In the genomic region with DNA sequence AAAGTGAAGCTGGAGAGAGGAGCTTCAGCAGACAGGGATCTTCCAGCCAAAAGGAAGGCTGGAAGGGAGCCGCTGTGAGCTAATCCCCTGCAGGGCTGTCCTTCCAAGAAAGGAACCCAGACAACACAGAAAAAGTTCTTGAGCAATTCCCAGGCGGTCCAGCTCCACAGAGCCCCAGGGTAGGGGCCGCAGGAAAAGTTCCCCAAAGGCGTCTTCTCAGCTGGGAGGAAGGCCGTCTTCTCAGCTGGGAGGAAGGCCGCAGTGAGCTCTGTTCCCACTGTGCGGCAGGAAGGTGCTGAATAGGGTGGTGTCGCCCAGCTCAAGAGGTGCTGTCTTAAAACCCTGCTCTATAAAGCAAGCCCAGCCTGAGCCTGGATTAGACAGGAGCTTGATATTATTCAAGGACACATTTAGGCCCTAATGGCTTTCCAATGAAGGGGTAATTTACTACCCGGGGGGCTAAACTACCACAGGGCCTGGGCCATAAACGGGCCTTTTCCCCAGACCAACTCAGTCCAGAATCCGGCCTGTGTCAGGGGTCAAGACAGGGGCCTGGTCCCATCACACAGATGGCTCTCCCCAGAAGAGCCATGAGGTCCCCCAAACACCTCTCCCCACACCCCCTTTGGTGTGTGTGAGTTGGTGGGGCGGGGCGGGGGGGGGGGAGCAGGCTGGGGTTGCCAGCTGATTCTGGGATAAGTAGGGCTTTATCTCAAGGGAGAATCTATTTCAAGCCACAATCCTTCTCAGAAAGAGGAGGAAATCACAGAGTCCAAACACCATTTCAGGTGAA, we compare ENCODE assay signal across 8 cellular contexts.
DNase-seq lines count a peak whose midpoint lies in the region; ATAC-seq and TF ChIP-seq lines count a peak whose summit lies in the region.

No MANE protein-coding gene starts in this region.

- H2BK120ac ChIP-seq in H9 (ENCODE audit: low read depth, low read length, poor library complexity, severe bottlenecking): no peak overlapping the region

- peaks cover 2% of the 10 kb centered on the region for H3K79me1 ChIP-seq in H9 (ENCODE audit: insufficient read depth, low read depth, low read length, poor library complexity, severe bottlenecking)

- no peak overlapping the region for H2BK15ac ChIP-seq in H9 (ENCODE audit: low read depth, low read length)

- in situ Hi-C loops in gastrocnemius medialis (cut with MboI; ENCODE audit: low sequenced_read_pairs in 4 of 4): no loop called here

- H3K9me3 ChIP-seq in H9 (ENCODE audit: control insufficient read depth, low read depth, low read length): no peaks in the 10 kb centered on the region
- no peaks in the 10 kb centered on the region for H3K9me3 ChIP-seq in iPS DF 6.9 (ENCODE audit: control insufficient read depth, insufficient read depth, low read length)
- H3K9me3 ChIP-seq in gastrocnemius medialis: no peaks in the 10 kb centered on the region

- no peak overlapping the region for H2BK5ac ChIP-seq in H9 (ENCODE audit: insufficient read length, low read length)

- peak overlapping the region; percentile 91 to 92 for H3K4me3 Mint-ChIP-seq in H9
- peak overlapping the region; percentile 76 for H3K4me3 Mint-ChIP-seq in activated naive CD8-positive, alpha-beta T cell

- H3K9ac ChIP-seq in H9 (ENCODE audit: extremely low read depth, insufficient read length, low read length): no peak overlapping the region

- H3K79me2 ChIP-seq in H9 (ENCODE audit: insufficient read depth, low read length): peaks cover 31% of the 10 kb centered on the region; the same call in 1 of the 2 replicates

- H2AK5ac ChIP-seq in H9 (ENCODE audit: insufficient read length, low read length): no peak overlapping the region

- H3K4ac ChIP-seq in H9 (ENCODE audit: low read depth, low read length): no peak overlapping the region

- H3K27me3 ChIP-seq in H9 (ENCODE audit: insufficient read depth, low read length): no peaks in the 10 kb centered on the region
- no peaks in the 10 kb centered on the region for H3K27me3 ChIP-seq in iPS DF 6.9 (ENCODE audit: control insufficient read depth, insufficient read depth, low read length)
- no peaks in the 10 kb centered on the region for H3K27me3 ChIP-seq in gastrocnemius medialis

- H3K27ac Mint-ChIP-seq in H9: peak overlapping the region in 2 of 3 experiments; percentile 78 to 84; a peak in 2 of 7 replicates
- H3K27ac Mint-ChIP-seq in activated naive CD8-positive, alpha-beta T cell: peak overlapping the region; percentile 61

- H2BK20ac ChIP-seq in H9 (ENCODE audit: low read depth, low read length, poor library complexity, severe bottlenecking): no peak overlapping the region

- TF ChIP-seq POLR2A in gastrocnemius medialis (IDR thresholded peaks at IDR 0.05): no peak

- WGBS in H9 (ENCODE audit: extremely low coverage, insufficient read length, low lambda C conversion rate): no CpG with 5 or more reads among the region's 13 CpGs
- no CpG with 5 or more reads among the region's 13 CpGs for WGBS in iPS DF 6.9 (ENCODE audit: insufficient coverage, insufficient read length)

- H3K36me3 Mint-ChIP-seq in H9 (ENCODE audit: insufficient read depth in 1 of 3, low read depth in 3 of 3): peaks cover 0 to under 1% (median 0%) of the 10 kb centered on the region in 3 experiments; a peak in 2 of 7 replicates
- no peaks in the 10 kb centered on the region for H3K36me3 Mint-ChIP-seq in activated naive CD8-positive, alpha-beta T cell

- H4K20me1 ChIP-seq in H9 (ENCODE audit: control insufficient read depth, insufficient read depth, insufficient read length): no peaks in the 10 kb centered on the region

- H2AFZ ChIP-seq in H9 (ENCODE audit: low read length): no peak overlapping the region

- ATAC-seq in gastrocnemius medialis (no peak), HG02840 (IDR thresholded peaks at IDR 0.05; ENCODE audit: low FRiP score, unreplicated experiment) (no peak)

- H2BK12ac ChIP-seq in H9 (ENCODE audit: insufficient read length, low read depth, low read length): no peak overlapping the region

- H4K5ac ChIP-seq in H9 (ENCODE audit: insufficient read length, low read depth, low read length): no peak overlapping the region

- DNase-seq in H9 (peak; percentile 42), iPS DF 6.9 (ENCODE audit: low read depth, low spot score) (no peak), gastrocnemius medialis (no peak), NCI-H2196 (lab: John Stamatoyannopoulos, UW; ENCODE audit: unreplicated experiment) (no peak), GOT3 (lab: John Stamatoyannopoulos, UW) (no peak), NCI-H510A (lab: John Stamatoyannopoulos, UW) (no peak)

- no peak overlapping the region for H3K18ac ChIP-seq in H9 (ENCODE audit: insufficient read length, low read depth, low read length)

- peaks cover 13% of the 10 kb centered on the region for H3K27me3 Mint-ChIP-seq in H9 (ENCODE audit: low read depth)
- no peaks in the 10 kb centered on the region for H3K27me3 Mint-ChIP-seq in activated naive CD8-positive, alpha-beta T cell

- intact Hi-C loops in gastrocnemius medialis (cut with DNase I; ENCODE audit: low total_unique reads): loop anchor here (5.0 kb wide), 1 partner anchor 144 kb away; no protein-coding TSS in a partner anchor

- peaks cover 12% of the 10 kb centered on the region for H3K23me2 ChIP-seq in H9 (ENCODE audit: insufficient read length, low read depth, low read length, poor library complexity, severe bottlenecking)

- H3K23ac ChIP-seq in H9 (ENCODE audit: insufficient read length, low read depth, low read length): no peak overlapping the region

- H3K4me1 ChIP-seq in H9 (ENCODE audit: insufficient read depth, low read length): peaks cover 8% of the 10 kb centered on the region; the same call in 1 of the 2 replicates
- peaks cover 11% of the 10 kb centered on the region for H3K4me1 ChIP-seq in iPS DF 6.9 (ENCODE audit: control insufficient read depth, insufficient read depth, low read length)
- H3K4me1 ChIP-seq in gastrocnemius medialis: peaks cover 7 to 17% of the 10 kb centered on the region in 2 donors

- H3K27ac ChIP-seq in H9 (ENCODE audit: insufficient read length, low read depth, low read length): no peak overlapping the region
- no peak overlapping the region for H3K27ac ChIP-seq in iPS DF 6.9 (ENCODE audit: low read length)
- H3K27ac ChIP-seq in gastrocnemius medialis: peak overlapping the region; percentile 56 to 75 (median 72)

- no peak overlapping the region for H4K8ac ChIP-seq in H9 (replicated peaks; ENCODE audit: insufficient read length, low read depth, low read length)

- H3K4me3 ChIP-seq in iPS DF 6.9 (ENCODE audit: low read length): peak overlapping the region; percentile 96; the same call in 1 of the 2 replicates
- H3K4me3 ChIP-seq in gastrocnemius medialis: peak overlapping the region in 3 of 4 donors; percentile 59 to 80 (median 69)

- no peak overlapping the region for H3K14ac ChIP-seq in H9 (ENCODE audit: insufficient read depth, low read length)

- TF ChIP-seq CTCF in H9 (conservative IDR thresholded peaks at IDR 0.05) (no peak), gastrocnemius medialis (IDR thresholded peaks at IDR 0.05 in 4 of 5, conservative IDR thresholded peaks at IDR 0.05 in 1 of 5) (no peak)

- peak overlapping the region; percentile 57 for H3K4me2 ChIP-seq in H9 (ENCODE audit: insufficient read depth, insufficient read length, low read length)

- H3T11ph ChIP-seq in H9 (ENCODE audit: low read length): no peak overlapping the region

- peaks cover 51 to 60% of the 10 kb centered on the region in 2 experiments for H3K4me1 Mint-ChIP-seq in H9
- H3K4me1 Mint-ChIP-seq in activated naive CD8-positive, alpha-beta T cell (ENCODE audit: low read depth): peaks cover 56% of the 10 kb centered on the region

- H4K91ac ChIP-seq in H9 (ENCODE audit: insufficient read length, low read depth, low read length): no peak overlapping the region

- no peaks in the 10 kb centered on the region for H3K9me3 Mint-ChIP-seq in H9
- no peaks in the 10 kb centered on the region for H3K9me3 Mint-ChIP-seq in activated naive CD8-positive, alpha-beta T cell (ENCODE audit: low read depth)

- no peaks in the 10 kb centered on the region for H3K36me3 ChIP-seq in iPS DF 6.9 (ENCODE audit: control insufficient read depth, insufficient read depth, low read length)
- H3K36me3 ChIP-seq in gastrocnemius medialis: no peaks in the 10 kb centered on the region

- no peak overlapping the region for H3K56ac ChIP-seq in H9 (ENCODE audit: insufficient read length, low read depth, low read length)

Comparison
In these comparisons a context has a peak if more than half of its experiments do, and no peak if none do; other contexts are left out.
1. H3K27ac ChIP-seq: peak in gastrocnemius medialis (4 of 4); none in H9 (single experiment) and iPS DF 6.9 (single experiment).